12 cellular contexts compared by ENCODE assay signal in the genomic region with DNA sequence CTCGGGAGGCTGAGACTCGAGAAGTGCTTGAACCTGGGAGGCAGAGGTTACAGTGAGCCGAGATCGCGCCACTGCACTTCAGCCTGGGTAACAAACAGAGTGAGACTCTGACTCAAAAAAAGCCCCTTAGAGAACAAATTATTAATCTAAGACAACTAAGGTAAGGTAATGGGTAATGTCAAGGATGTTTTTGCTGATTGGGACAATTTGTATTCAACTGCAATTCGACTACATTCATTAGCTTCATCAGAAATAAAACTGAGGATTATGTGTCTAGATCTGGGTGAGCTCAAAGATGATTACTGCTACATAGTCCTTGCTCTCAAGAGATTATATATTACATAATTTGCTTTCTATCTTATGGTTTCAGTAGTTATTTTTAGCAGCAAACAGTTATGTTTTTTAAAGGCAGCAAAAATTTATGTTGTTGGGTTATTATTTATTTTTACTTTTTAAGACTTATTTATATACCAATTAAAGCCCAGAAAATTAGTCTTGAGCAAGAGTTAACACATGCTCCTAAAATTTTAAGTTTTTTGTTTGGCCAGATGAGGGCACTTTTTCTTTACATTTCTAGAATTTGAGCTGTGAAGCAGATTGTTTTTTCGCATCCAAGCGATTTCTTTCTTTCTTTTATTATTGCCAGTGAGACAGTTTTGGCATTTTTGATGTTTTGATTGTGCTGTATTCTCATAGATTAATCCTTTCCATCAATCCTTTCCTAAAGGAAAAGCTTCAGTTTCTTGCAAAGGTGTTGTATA. TPM values are rescaled to one million over a fixed set of nuclear protein-coding genes. Genes with fewer than 3 reads are reported as not detected.
A peak's percentile ranks its signal among the peaks of the same experiment; 100 is the strongest.
DNase-seq lines count a peak whose midpoint lies in the region; TF ChIP-seq lines count a peak whose summit lies in the region.
"Had no signal": no experiment of that assay in that cellular context is flagged by ENCODE, and none has a peak within 500 bp of the region (broad histone marks: within the 10 kb centered on the region; RNA-seq: fewer than 3 reads in every experiment).

No MANE protein-coding gene starts in this region.

- H3K27ac ChIP-seq in PC-9 = no peak overlapping the region
- H3K27ac ChIP-seq: SJCRH30 had no signal

- H3K9me2 ChIP-seq in PC-9 (ENCODE audit: insufficient read depth) = no peaks in the 10 kb centered on the region

- H3K4me1 Mint-ChIP-seq in osteocyte (ENCODE audit: unreplicated experiment) = peaks cover 19% of the 10 kb centered on the region
- H3K4me1 Mint-ChIP-seq: B cell; stimulated activated naive CD8-positive, alpha-beta T cell treated with anti-CD3 and anti-CD28 coated beads, Interleukin-15, amount 100 ng/mL, for 72 hours had no signal

- no peak overlapping the region for H3K4me3 ChIP-seq in H7 (ENCODE audit: insufficient read depth, low read depth, low read length)
- no peak overlapping the region for H3K4me3 ChIP-seq in PC-9
- H3K4me3 ChIP-seq: SJCRH30 had no signal

- no peaks in the 10 kb centered on the region for H3K4me1 ChIP-seq in PC-9 (replicated peaks; ENCODE audit: insufficient read depth)

- TF ChIP-seq CTCF in LNCAP (IDR thresholded peaks at IDR 0.05) (peak; percentile 48), osteocyte (IDR thresholded peaks at IDR 0.05) (peak; percentile 56), GM10266 (IDR thresholded peaks at IDR 0.05; ENCODE audit: control insufficient read depth, insufficient read depth, low read depth, missing control alignments) (no peak), PC-9 (conservative IDR thresholded peaks at IDR 0.05) (no peak; the same call in 1 of the 2 replicates)

- intact Hi-C loops in PC-9 (cut with micrococcal nuclease; ENCODE audit: unreplicated experiment) = loop anchor here (10.0 kb wide), 1 partner anchor 597 kb away; no protein-coding TSS in a partner anchor

- H2AFZ ChIP-seq in PC-9 = no peak overlapping the region

- DNase-seq in NCI-H2196 (lab: John Stamatoyannopoulos, UW; ENCODE audit: unreplicated experiment) (peak; percentile 60), NCI-H2196 treated with DMSO at 0.1 percent for 48 hours (lab: John Stamatoyannopoulos, UW; ENCODE audit: unreplicated experiment) (no peak), cerebellar cortex (ENCODE audit: low spot score) (peak; percentile 38), osteocyte (ENCODE audit: extremely low spot score, unreplicated experiment) (no peak), GM10266 (ENCODE audit: extremely low spot score) (no peak), H7 (no peak), PC-9 (no peak)
- DNase-seq: activated CD4-positive, alpha-beta T cell treated with anti-CD3 and anti-CD28 coated beads, Interleukin-2, amount 50 U/mL, for 48 hours; stimulated activated naive CD8-positive, alpha-beta T cell treated with anti-CD3 and anti-CD28 coated beads, Interleukin-15, amount 100 ng/mL, for 72 hours had no signal

- H3K4me2 ChIP-seq in PC-9 = no peak overlapping the region

- no TSS peak for BruUV-seq in PC-9 (replicated peaks; lab: Mats Ljungman, UMichigan)

- POLR2A ChIA-PET in PC-9 (lab: Charles Lee; ENCODE audit: unreplicated experiment) = interaction anchor here (0.6 to 0.7 kb wide), 3 partner anchors 52 to 321 kb away, joined by 3 to 5 read pairs (median 4); no protein-coding TSS in a partner anchor

- no peaks in the 10 kb centered on the region for H3K9me3 ChIP-seq in PC-9 (ENCODE audit: insufficient read depth, low read depth)
- H3K9me3 ChIP-seq: SJCRH30 had no signal

- H3K27me3 Mint-ChIP-seq in osteocyte (ENCODE audit: unreplicated experiment) = no peaks in the 10 kb centered on the region
- H3K27me3 Mint-ChIP-seq: stimulated activated naive CD8-positive, alpha-beta T cell treated with anti-CD3 and anti-CD28 coated beads, Interleukin-15, amount 100 ng/mL, for 72 hours had no signal

- H3K9me3 Mint-ChIP-seq in osteocyte (ENCODE audit: unreplicated experiment) = no peaks in the 10 kb centered on the region
- H3K9me3 Mint-ChIP-seq: stimulated activated naive CD8-positive, alpha-beta T cell treated with anti-CD3 and anti-CD28 coated beads, Interleukin-15, amount 100 ng/mL, for 72 hours had no signal

- peaks cover 3% of the 10 kb centered on the region for H3K36me3 Mint-ChIP-seq in osteocyte (ENCODE audit: unreplicated experiment)

- no peaks in the 10 kb centered on the region for H3K79me2 ChIP-seq in PC-9 (ENCODE audit: low read depth)

- H3F3A ChIP-seq in PC-9 (ENCODE audit: insufficient read depth, low read depth) = no peaks in the 10 kb centered on the region; the same call in 1 of the 2 replicates

- H3K4me3 Mint-ChIP-seq in osteocyte (ENCODE audit: unreplicated experiment) = no peak overlapping the region
- H3K4me3 Mint-ChIP-seq: B cell; stimulated activated naive CD8-positive, alpha-beta T cell treated with anti-CD3 and anti-CD28 coated beads, Interleukin-15, amount 100 ng/mL, for 72 hours had no signal

- CTCF ChIA-PET in PC-9 (lab: Charles Lee) = interaction anchor here (0.8 kb wide), 1 partner anchor 41 kb away, joined by 7 read pairs; no protein-coding TSS in a partner anchor

- H3K27me3 ChIP-seq in H7 (ENCODE audit: control insufficient read depth, insufficient read depth, low read length) (no peaks in the 10 kb centered on the region), PC-9 (ENCODE audit: insufficient read depth, low read depth) (no peaks in the 10 kb centered on the region)
- H3K27me3 ChIP-seq: SJCRH30 had no signal

- no peaks in the 10 kb centered on the region for H3K36me3 ChIP-seq in H7 (replicated peaks; ENCODE audit: control insufficient read depth, insufficient read depth, low read length)
- H3K36me3 ChIP-seq in PC-9 (ENCODE audit: low read depth) = no peaks in the 10 kb centered on the region
- H3K36me3 ChIP-seq: SJCRH30 had no signal

- H4K20me1 ChIP-seq in PC-9 (ENCODE audit: insufficient read depth) = no peaks in the 10 kb centered on the region

- H3K27ac Mint-ChIP-seq in osteocyte (ENCODE audit: unreplicated experiment) = no peak overlapping the region
- H3K27ac Mint-ChIP-seq: B cell; stimulated activated naive CD8-positive, alpha-beta T cell treated with anti-CD3 and anti-CD28 coated beads, Interleukin-15, amount 100 ng/mL, for 72 hours had no signal

RNA-seq across cellular contexts. Expression of gene PLEKHA5, which starts 52.3 kb away (rescaled TPM):
- total RNA-seq in osteocyte (29.4 and 32.3 TPM in 2 replicates), PC-9 (2021) (51.3 and 54.1 TPM in 2 replicates)
- 33.9 and 47.1 TPM in 2 replicates for total RNA-seq in H7 (2014; rRNA removed; shearing (Covaris generic))

Comparison
In these comparisons a context has a peak if more than half of its experiments do, and no peak if none do; other contexts are left out.
1. DNase-seq: peak in NCI-H2196 (single experiment) and cerebellar cortex (single experiment); none in NCI-H2196 treated with DMSO at 0.1 percent for 48 hours (single experiment), osteocyte (single experiment), GM10266 (single experiment), H7 (single experiment) and PC-9 (0 of 2).
2. CTCF ChIP-seq: peak in LNCAP (single experiment) and osteocyte (single experiment); none in GM10266 (single experiment) and PC-9 (single experiment).